In the genomic region with DNA sequence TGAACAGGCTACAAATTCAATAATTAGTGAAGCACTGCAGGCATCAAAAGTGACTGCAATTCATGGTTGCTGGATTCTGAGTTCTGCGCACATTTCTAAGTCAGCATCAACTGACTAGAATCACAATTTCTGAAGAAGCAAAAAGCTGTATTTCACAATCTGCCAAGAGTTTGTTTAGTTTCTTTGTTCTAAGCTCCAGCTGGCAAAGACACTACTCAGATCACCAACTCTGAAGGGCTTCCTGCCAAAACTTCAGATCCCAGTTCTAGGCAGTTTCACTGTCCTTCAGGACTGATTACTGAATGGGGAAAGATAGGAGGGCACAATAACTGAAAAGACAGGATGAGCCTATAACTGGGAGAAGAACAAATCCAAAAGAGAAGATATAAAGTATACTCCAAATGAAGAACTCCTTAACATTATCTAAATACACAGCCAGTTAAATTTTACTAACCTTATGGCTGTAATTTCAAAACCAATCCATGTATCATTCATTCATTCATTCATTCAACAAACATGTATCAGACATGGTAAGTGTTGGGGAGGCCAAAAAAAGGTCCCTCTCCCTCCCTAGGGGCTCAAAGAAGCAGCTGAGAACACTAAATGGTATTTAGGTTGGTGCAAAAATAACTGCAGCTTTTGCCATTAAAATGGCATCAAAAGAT, we compare ENCODE assay signal across 10 cellular contexts. TPM values are rescaled to one million over a fixed set of nuclear protein-coding genes. Genes with fewer than 3 reads are reported as not detected.
DNase-seq lines count a peak whose midpoint lies in the region; ATAC-seq and TF ChIP-seq lines count a peak whose summit lies in the region.
"Had no signal": no experiment of that assay in that cellular context is flagged by ENCODE, and none has a peak within 500 bp of the region (broad histone marks: within the 10 kb centered on the region; RNA-seq: fewer than 3 reads in every experiment).

No MANE protein-coding gene starts in this region.

- TF ChIP-seq POLR2A in body of pancreas (IDR thresholded peaks at IDR 0.05) = no peak

- H3K36me3 ChIP-seq in body of pancreas (replicated peaks in 1 of 2; ENCODE audit: insufficient read depth in 1 of 2, low read depth in 2 of 2) = no peaks in the 10 kb centered on the region
- no peaks in the 10 kb centered on the region for H3K36me3 ChIP-seq in left ventricle myocardium inferior
- no peaks in the 10 kb centered on the region for H3K36me3 ChIP-seq in psoas muscle (ENCODE audit: insufficient read depth in 1 of 2, low read depth in 1 of 2)

- DNase-seq in GM04503 (ENCODE audit: low read depth) (peak; percentile 65), body of pancreas (peak in 2 of 4 donors; percentile 45 to 52), left ventricle myocardium inferior (no peak), psoas muscle (no peak), GDM1 (lab: John Stamatoyannopoulos, UW) (no peak), iPS-NIHi11 (ENCODE audit: low spot score) (no peak)
- no peak for DNase-seq in T-helper 2 cell treated with Interferon-gamma antibody and Interleukin-4, amounts not matched to agents 5 μg/mL and 100 μg/mL, for 36 hours (ENCODE audit: low spot score)
- DNase-seq: activated CD4-positive, alpha-beta T cell treated with anti-CD3 and anti-CD28 coated beads, Interleukin-2, amount 10 ng/mL, durations not matched to agents 7 days and 5 days; NCI-H2227 treated with DMSO at 0.1 percent for 48 hours had no signal

- H3K27me3 Mint-ChIP-seq in T-helper 2 cell treated with Interferon-gamma antibody and Interleukin-4, amounts not matched to agents 5 μg/mL and 100 μg/mL, for 36 hours (ENCODE audit: low read depth) = peaks cover 37% of the 10 kb centered on the region

- ATAC-seq in body of pancreas (peak; percentile 60), psoas muscle (peak in 3 of 4 donors; percentile 40 to 74 (median 52)), GM21737 (IDR thresholded peaks at IDR 0.05; ENCODE audit: unreplicated experiment) (no peak)

- no peak overlapping the region for H3K27ac Mint-ChIP-seq in T-helper 2 cell treated with Interferon-gamma antibody and Interleukin-4, amounts not matched to agents 5 μg/mL and 100 μg/mL, for 36 hours
- H3K27ac Mint-ChIP-seq: activated CD4-positive, alpha-beta T cell treated with anti-CD3 and anti-CD28 coated beads, Interleukin-2, amount 10 ng/mL, durations not matched to agents 7 days and 5 days had no signal

- no peaks in the 10 kb centered on the region for H3K36me3 Mint-ChIP-seq in T-helper 2 cell treated with Interferon-gamma antibody and Interleukin-4, amounts not matched to agents 5 μg/mL and 100 μg/mL, for 36 hours (ENCODE audit: low read depth)

- peaks cover 55% of the 10 kb centered on the region for H3K4me1 ChIP-seq in body of pancreas
- H3K4me1 ChIP-seq in left ventricle myocardium inferior = peaks cover 97% of the 10 kb centered on the region
- H3K4me1 ChIP-seq in psoas muscle = peaks cover 54% of the 10 kb centered on the region

- H3K9me3 ChIP-seq in body of pancreas (no peaks in the 10 kb centered on the region), left ventricle myocardium inferior (replicated peaks) (no peaks in the 10 kb centered on the region), psoas muscle (no peaks in the 10 kb centered on the region)

- H3K9me3 Mint-ChIP-seq in T-helper 2 cell treated with Interferon-gamma antibody and Interleukin-4, amounts not matched to agents 5 μg/mL and 100 μg/mL, for 36 hours = no peaks in the 10 kb centered on the region
- H3K9me3 Mint-ChIP-seq: activated CD4-positive, alpha-beta T cell treated with anti-CD3 and anti-CD28 coated beads, Interleukin-2, amount 10 ng/mL, durations not matched to agents 7 days and 5 days had no signal

- H3K4me3 Mint-ChIP-seq in T-helper 2 cell treated with Interferon-gamma antibody and Interleukin-4, amounts not matched to agents 5 μg/mL and 100 μg/mL, for 36 hours = no peak overlapping the region
- H3K4me3 Mint-ChIP-seq: activated CD4-positive, alpha-beta T cell treated with anti-CD3 and anti-CD28 coated beads, Interleukin-2, amount 10 ng/mL, durations not matched to agents 7 days and 5 days had no signal

- H3K27ac ChIP-seq in body of pancreas (peak overlapping the region in 2 of 4 donors; percentile 2 to 48), left ventricle myocardium inferior (replicated peaks) (peak overlapping the region; percentile 59), psoas muscle (no peak overlapping the region)

- TF ChIP-seq CTCF in body of pancreas (IDR thresholded peaks at IDR 0.05) (no peak), left ventricle myocardium inferior (IDR thresholded peaks at IDR 0.05; ENCODE audit: borderline replicate concordance) (no peak), psoas muscle (IDR thresholded peaks at IDR 0.05) (no peak)

- H3K27me3 ChIP-seq in body of pancreas = no peaks in the 10 kb centered on the region
- H3K27me3 ChIP-seq in left ventricle myocardium inferior (ENCODE audit: low read depth) = no peaks in the 10 kb centered on the region
- no peaks in the 10 kb centered on the region for H3K27me3 ChIP-seq in psoas muscle (ENCODE audit: insufficient read depth in 3 of 3, low read length in 2 of 3)

- H3K4me3 ChIP-seq in body of pancreas = no peak overlapping the region
- H3K4me3 ChIP-seq in left ventricle myocardium inferior = no peak overlapping the region
- no peak overlapping the region for H3K4me3 ChIP-seq in psoas muscle

- intact Hi-C loops in body of pancreas (cut with DNase I) (no loop called here), left ventricle myocardium inferior (cut with micrococcal nuclease) (no loop called here), psoas muscle (cut with DNase I) (no loop called here)

- WGBS in body of pancreas, 2 donors = 8 to 14% methylated on average over 1 of the region's 1 CpG
- WGBS in psoas muscle, 3 donors = 33 to 47% (median 36%) methylated on average over 1 of the region's 1 CpG

- no peaks in the 10 kb centered on the region for H3K4me1 Mint-ChIP-seq in T-helper 2 cell treated with Interferon-gamma antibody and Interleukin-4, amounts not matched to agents 5 μg/mL and 100 μg/mL, for 36 hours (ENCODE audit: low read depth)
- H3K4me1 Mint-ChIP-seq: activated CD4-positive, alpha-beta T cell treated with anti-CD3 and anti-CD28 coated beads, Interleukin-2, amount 10 ng/mL, durations not matched to agents 7 days and 5 days had no signal

RNA-seq across cellular contexts. Expression of gene TJP1, which starts 17.1 kb away (rescaled TPM):
- total RNA-seq in body of pancreas (10 to 100 TPM; 68.7 to 70.9 TPM), left ventricle myocardium inferior (108 TPM), psoas muscle (10 to 100 TPM; 32.6 to 49.9 (median 48.1) TPM)
- 10 to 100 TPM in 2 of 3 donors, 1 to 10 TPM in 1; 8.6 to 16.3 (median 15.5) TPM for polyA plus RNA-seq in psoas muscle
- total RNA-seq: activated CD4-positive, alpha-beta T cell treated with anti-CD3 and anti-CD28 coated beads, Interleukin-2, amount 10 ng/mL, durations not matched to agents 7 days and 5 days had no signal
